1 cellular context compared by ENCODE assay signal in the genomic region with DNA sequence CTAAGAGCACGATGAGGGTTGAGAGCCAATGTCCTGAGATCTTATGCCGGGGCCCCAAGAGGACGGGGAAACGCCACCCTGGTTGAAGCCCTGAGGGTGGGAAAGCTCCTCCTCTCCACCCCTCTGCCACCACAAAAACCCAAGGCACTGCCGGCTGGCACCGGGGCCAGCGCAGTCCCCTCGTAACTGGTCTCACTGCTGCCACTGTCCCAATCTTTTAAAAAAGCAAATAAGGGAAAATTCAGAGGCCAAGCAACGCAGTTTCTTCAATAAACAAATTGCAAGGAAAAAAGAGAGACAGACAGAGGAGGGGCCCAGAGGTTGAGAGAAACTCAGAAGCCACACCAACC.
TF ChIP-seq lines count a peak whose summit lies in the region.

No MANE protein-coding gene starts in this region.

TF ChIP-seq in WTC11, 78 proteins besides CTCF, POLR2A, EP300 and RAD21 (continued from another document):
- TF ChIP-seq SMAD4 (CRISPR knock-in tag; IDR thresholded peaks at IDR 0.05) (no peak), MXD4 (CRISPR knock-in tag; IDR thresholded peaks at IDR 0.05; ENCODE audit: borderline replicate concordance) (no peak), ZNF138 (CRISPR knock-in tag; conservative IDR thresholded peaks at IDR 0.05) (no peak), FOXP1 (CRISPR knock-in tag; IDR thresholded peaks at IDR 0.05; ENCODE audit: borderline replicate concordance) (no peak), NR1H2 (CRISPR knock-in tag; IDR thresholded peaks at IDR 0.05) (no peak), EMX1 (CRISPR knock-in tag; IDR thresholded peaks at IDR 0.05) (no peak), ZNF263 (CRISPR knock-in tag; IDR thresholded peaks at IDR 0.05; ENCODE audit: low read depth) (no peak), MYBL2 (CRISPR knock-in tag; IDR thresholded peaks at IDR 0.05) (no peak), ETV6 (CRISPR knock-in tag; IDR thresholded peaks at IDR 0.05) (no peak), TP53 (CRISPR knock-in tag; IDR thresholded peaks at IDR 0.05) (no peak), GTF2I (CRISPR knock-in tag; conservative IDR thresholded peaks at IDR 0.05) (no peak), ZNF121 (CRISPR knock-in tag; IDR thresholded peaks at IDR 0.05) (no peak)
- TF ChIP-seq, protein P1, sequence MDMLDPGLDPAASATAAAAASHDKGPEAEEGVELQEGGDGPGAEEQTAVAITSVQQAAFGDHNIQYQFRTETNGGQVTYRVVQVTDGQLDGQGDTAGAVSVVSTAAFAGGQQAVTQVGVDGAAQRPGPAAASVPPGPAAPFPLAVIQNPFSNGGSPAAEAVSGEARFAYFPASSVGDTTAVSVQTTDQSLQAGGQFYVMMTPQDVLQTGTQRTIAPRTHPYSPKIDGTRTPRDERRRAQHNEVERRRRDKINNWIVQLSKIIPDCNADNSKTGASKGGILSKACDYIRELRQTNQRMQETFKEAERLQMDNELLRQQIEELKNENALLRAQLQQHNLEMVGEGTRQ (CRISPR knock-in tag; IDR thresholded peaks at IDR 0.05), result no peak
- TF ChIP-seq, protein P2, sequence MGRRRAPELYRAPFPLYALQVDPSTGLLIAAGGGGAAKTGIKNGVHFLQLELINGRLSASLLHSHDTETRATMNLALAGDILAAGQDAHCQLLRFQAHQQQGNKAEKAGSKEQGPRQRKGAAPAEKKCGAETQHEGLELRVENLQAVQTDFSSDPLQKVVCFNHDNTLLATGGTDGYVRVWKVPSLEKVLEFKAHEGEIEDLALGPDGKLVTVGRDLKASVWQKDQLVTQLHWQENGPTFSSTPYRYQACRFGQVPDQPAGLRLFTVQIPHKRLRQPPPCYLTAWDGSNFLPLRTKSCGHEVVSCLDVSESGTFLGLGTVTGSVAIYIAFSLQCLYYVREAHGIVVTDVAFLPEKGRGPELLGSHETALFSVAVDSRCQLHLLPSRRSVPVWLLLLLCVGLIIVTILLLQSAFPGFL (CRISPR knock-in tag; IDR thresholded peaks at IDR 0.05; ENCODE audit: borderline replicate concordance), result no peak
- TF ChIP-seq, protein P3, sequence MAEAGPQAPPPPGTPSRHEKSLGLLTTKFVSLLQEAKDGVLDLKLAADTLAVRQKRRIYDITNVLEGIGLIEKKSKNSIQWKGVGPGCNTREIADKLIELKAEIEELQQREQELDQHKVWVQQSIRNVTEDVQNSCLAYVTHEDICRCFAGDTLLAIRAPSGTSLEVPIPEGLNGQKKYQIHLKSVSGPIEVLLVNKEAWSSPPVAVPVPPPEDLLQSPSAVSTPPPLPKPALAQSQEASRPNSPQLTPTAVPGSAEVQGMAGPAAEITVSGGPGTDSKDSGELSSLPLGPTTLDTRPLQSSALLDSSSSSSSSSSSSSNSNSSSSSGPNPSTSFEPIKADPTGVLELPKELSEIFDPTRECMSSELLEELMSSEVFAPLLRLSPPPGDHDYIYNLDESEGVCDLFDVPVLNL (CRISPR knock-in tag; IDR thresholded peaks at IDR 0.05; ENCODE audit: borderline replicate concordance, low read depth), result no peak
